Comparison of ENCODE assay signal across 8 cellular contexts in the genomic region with DNA sequence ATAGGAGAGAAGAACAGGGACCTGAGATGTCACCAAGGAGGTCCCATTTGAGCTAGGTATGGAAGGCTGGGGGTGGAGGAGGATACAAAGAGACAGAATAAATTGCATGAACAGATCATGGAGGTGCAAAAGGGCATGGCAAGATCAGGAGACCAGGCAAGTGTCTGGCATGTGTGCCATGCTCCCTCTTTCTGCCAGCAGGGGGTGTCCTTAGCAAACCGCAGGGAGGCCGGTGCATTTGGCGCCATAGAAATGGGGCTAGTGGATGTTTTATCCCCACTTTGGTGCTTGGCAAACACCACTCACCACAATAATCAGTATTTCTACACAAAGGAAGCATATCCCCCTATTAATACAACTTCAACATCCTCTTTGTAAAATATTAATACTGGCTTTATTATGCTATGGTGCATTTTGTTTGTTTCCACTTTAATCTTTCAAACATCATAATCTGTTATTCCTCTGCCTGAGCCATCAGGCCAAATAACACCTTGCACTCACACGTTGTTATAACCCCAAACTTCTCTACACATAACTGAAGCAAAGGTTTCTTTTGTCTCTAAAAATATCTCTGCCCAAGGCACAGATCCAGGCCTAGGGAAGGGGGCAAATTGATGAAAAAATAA. TPM values are rescaled to one million over a fixed set of nuclear protein-coding genes. Genes with fewer than 3 reads are reported as not detected.
A peak's percentile ranks its signal among the peaks of the same experiment; 100 is the strongest.
DNase-seq lines count a peak whose midpoint lies in the region; ATAC-seq and TF ChIP-seq lines count a peak whose summit lies in the region.

No MANE protein-coding gene starts in this region.

- H3K9me3 ChIP-seq in MM.1S (replicated peaks; ENCODE audit: insufficient read depth, low read length) (no peaks in the 10 kb centered on the region), body of pancreas (no peaks in the 10 kb centered on the region), thoracic aorta (no peaks in the 10 kb centered on the region)

- H3K27me3 ChIP-seq in MM.1S (replicated peaks; ENCODE audit: insufficient read depth, low read length) (no peaks in the 10 kb centered on the region), body of pancreas (no peaks in the 10 kb centered on the region), thoracic aorta (replicated peaks; ENCODE audit: insufficient read depth) (no peaks in the 10 kb centered on the region)

- no peak overlapping the region for H3K27ac ChIP-seq in MM.1S (ENCODE audit: low read length)
- H3K27ac ChIP-seq in body of pancreas, result no peak overlapping the region
- no peak overlapping the region for H3K27ac ChIP-seq in thoracic aorta

- peak; percentile 95 for TF ChIP-seq CTCF in MM.1S (IDR thresholded peaks at IDR 0.05; ENCODE audit: low read length)
- TF ChIP-seq CTCF in body of pancreas (IDR thresholded peaks at IDR 0.05), result peak in 6 of 7 experiments; percentile 23 to 49 (median 33)
- TF ChIP-seq CTCF in thoracic aorta (IDR thresholded peaks at IDR 0.05), result peak; percentile 42

- intact Hi-C loops in body of pancreas (cut with DNase I), result loop anchor here (5.0 kb wide), 1 partner anchor 62 kb away; no protein-coding TSS in a partner anchor

- TF ChIP-seq POLR2A in body of pancreas (IDR thresholded peaks at IDR 0.05), result no peak

- H3K9ac ChIP-seq in MM.1S (ENCODE audit: low read length), result no peak overlapping the region

- peaks cover 3% of the 10 kb centered on the region; the same call in 1 of the 2 replicates for H3K4me1 ChIP-seq in MM.1S (ENCODE audit: low read length)
- peaks cover 10% of the 10 kb centered on the region for H3K4me1 ChIP-seq in body of pancreas
- H3K4me1 ChIP-seq in thoracic aorta (ENCODE audit: control insufficient read depth in 1 of 2, low read depth in 2 of 2), result peaks cover 24 to 41% of the 10 kb centered on the region in 2 donors

- no peaks in the 10 kb centered on the region for H3K79me2 ChIP-seq in MM.1S (ENCODE audit: low read length)

- no peak overlapping the region for H3K4me3 ChIP-seq in MM.1S (ENCODE audit: low read length)
- H3K4me3 ChIP-seq in body of pancreas, result no peak overlapping the region
- H3K4me3 ChIP-seq in thoracic aorta, result no peak overlapping the region

- H3F3A ChIP-seq in MM.1S (ENCODE audit: insufficient read depth, low read length), result peaks cover 3% of the 10 kb centered on the region; the same call in 1 of the 2 replicates

- DNase-seq in EL (peak; percentile 50), MM.1S (peak; percentile 71), UCSD-AML1 (lab: John Stamatoyannopoulos, UW; ENCODE audit: unreplicated experiment) (peak; percentile 51), body of pancreas (peak in 2 of 4 donors; percentile 42 to 49), myocyte (ENCODE audit: low read depth) (peak; percentile 49), thoracic aorta (ENCODE audit: low spot score) (no peak), DMS153 (lab: John Stamatoyannopoulos, UW) (no peak)

- no peak overlapping the region for H3K4me2 ChIP-seq in MM.1S (ENCODE audit: low read depth, low read length)

- 70 to 77% methylated on average over 4 of the region's 4 CpGs for WGBS in body of pancreas, 2 donors

- ATAC-seq in body of pancreas (no peak), thoracic aorta (ENCODE audit: insufficient number of reproducible peaks, low FRiP score, low read depth) (no peak), HG03457 (IDR thresholded peaks at IDR 0.05; ENCODE audit: unreplicated experiment) (no peak)

- H4K20me1 ChIP-seq in MM.1S (ENCODE audit: insufficient read depth, low read length), result no peaks in the 10 kb centered on the region

- no peaks in the 10 kb centered on the region for H3K9me2 ChIP-seq in MM.1S (replicated peaks; ENCODE audit: insufficient read depth, low read length)

- H2AFZ ChIP-seq in MM.1S (ENCODE audit: low read length), result peak overlapping the region; percentile 12; the same call in 1 of the 2 replicates

- H3K36me3 ChIP-seq in MM.1S (replicated peaks; ENCODE audit: insufficient read depth, low read length) (no peaks in the 10 kb centered on the region), body of pancreas (replicated peaks in 1 of 2; ENCODE audit: insufficient read depth in 1 of 2, low read depth in 2 of 2) (no peaks in the 10 kb centered on the region), thoracic aorta (no peaks in the 10 kb centered on the region)

RNA-seq across cellular contexts. Expression of a gene that starts 25.9 kb away (rescaled TPM):
- total RNA-seq in body of pancreas (10 to 100 TPM; 54.7 to 58.9 TPM), myocyte (423 and 449 TPM in 2 replicates), thoracic aorta (100 to 1,000 TPM; 367 to 608 TPM)
- polyA plus RNA-seq in myocyte (2012), result 3,447 TPM

RNA-seq across cellular contexts. Expression of a gene that starts 30.9 kb away (rescaled TPM):
- total RNA-seq in body of pancreas (not detected), myocyte (2.5 and 2.9 TPM in 2 replicates), thoracic aorta (not detected)
- polyA plus RNA-seq in myocyte (2012), result 5.7 TPM

RNA-seq across cellular contexts. Expression of a gene that starts 35.8 kb away (rescaled TPM):
- 10 to 100 TPM; 49.5 to 81.7 TPM for total RNA-seq in body of pancreas
- total RNA-seq in myocyte, result 757 and 902 TPM in 2 replicates
- polyA plus RNA-seq in myocyte (2012), result 3,578 TPM
- 1,000 to 10,000 TPM in 1 of 2 donors, 100 to 1,000 TPM in 1; 514 to 1,429 TPM for total RNA-seq in thoracic aorta

RNA-seq across cellular contexts. Expression of a gene that starts 39.2 kb away (rescaled TPM):
- total RNA-seq in body of pancreas (not detected), myocyte (7.8 and 10.8 TPM in 2 replicates), thoracic aorta (10 to 100 TPM in 1 of 2 donors, 1 to 10 TPM in 1; 3.1 to 25.0 TPM)
- polyA plus RNA-seq in myocyte (2012), result 22.9 TPM

RNA-seq across cellular contexts. Expression of a gene that starts 49.4 kb away (rescaled TPM):
- total RNA-seq in body of pancreas, result not detected
- not detected in 2 replicates for total RNA-seq in myocyte
- 0.23 TPM for polyA plus RNA-seq in myocyte (2012)
- total RNA-seq in thoracic aorta, result not detected

Comparison
In these comparisons a context has a peak if more than half of its experiments do, and no peak if none do; other contexts are left out.
1. DNase-seq: peak in EL (single experiment), MM.1S (single experiment), UCSD-AML1 (single experiment) and myocyte (single experiment); none in thoracic aorta (single experiment) and DMS153 (single experiment).
2. CTCF ChIP-seq: peak in every context shown above with its lines; median percentile 95 in MM.1S; 42 in thoracic aorta; 33 in body of pancreas.